1 cellular context compared by ENCODE assay signal in the genomic region with DNA sequence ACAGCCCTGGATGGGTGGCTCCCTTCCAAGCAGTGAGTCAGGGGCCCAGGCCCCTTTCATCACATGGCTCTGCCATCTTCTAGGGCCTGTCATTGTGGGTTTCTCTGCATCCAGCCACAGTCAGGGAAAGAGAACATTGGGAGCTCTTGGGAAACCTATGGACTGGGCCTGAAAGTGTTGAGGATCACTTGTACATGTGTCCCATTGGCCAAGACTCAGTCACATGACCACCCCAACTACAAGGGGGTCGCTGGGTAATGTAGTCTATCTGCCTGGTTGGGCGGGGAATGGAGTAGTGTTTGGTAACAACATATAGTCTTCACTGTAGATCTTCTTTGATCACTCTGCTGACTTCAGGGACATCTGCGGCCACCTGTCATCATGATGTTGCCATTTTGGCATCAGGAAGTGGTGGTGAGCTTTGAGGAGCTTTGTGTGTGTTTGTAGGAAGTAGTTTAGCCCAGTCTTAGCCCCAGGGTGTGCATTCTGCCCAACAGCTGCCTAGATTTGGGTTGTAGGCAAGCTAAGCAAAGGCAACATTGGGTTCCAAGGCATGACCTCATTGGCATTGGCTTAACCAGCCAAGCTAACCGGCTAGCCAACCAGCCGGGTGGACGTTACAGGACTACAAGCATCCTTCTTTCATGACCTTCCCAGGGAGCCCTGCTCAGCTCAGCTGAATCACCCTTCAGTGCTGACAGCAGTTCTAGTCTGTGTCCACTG.
A peak's percentile ranks its signal among the peaks of the same experiment; 100 is the strongest.
TF ChIP-seq lines count a peak whose summit lies in the region.

No MANE protein-coding gene starts in this region.

TF ChIP-seq in H1, 55 proteins besides CTCF, POLR2A, EP300 and RAD21:
- TF ChIP-seq USF2 (IDR thresholded peaks at IDR 0.05; ENCODE audit: low read length), result peak; percentile 83
- TF ChIP-seq FOSL1 (IDR thresholded peaks at IDR 0.05; ENCODE audit: insufficient read depth, low read depth, low read length), result no peak
- peak; percentile 48 for TF ChIP-seq SIX5 (IDR thresholded peaks at IDR 0.05; ENCODE audit: low read depth, low read length)
- TF ChIP-seq SP1 (IDR thresholded peaks at IDR 0.05; ENCODE audit: low read depth, low read length), result no peak
- TF ChIP-seq CHD1 (IDR thresholded peaks at IDR 0.05; ENCODE audit: low read depth, low read length), result no peak
- no peak for TF ChIP-seq TBP (IDR thresholded peaks at IDR 0.05; ENCODE audit: low read depth, low read length)
- TF ChIP-seq EGR1 (IDR thresholded peaks at IDR 0.05; ENCODE audit: borderline replicate concordance, low read depth, low read length), result no peak
- TF ChIP-seq JUN (IDR thresholded peaks at IDR 0.05; ENCODE audit: low read depth, low read length), result no peak
- TF ChIP-seq YY1 (IDR thresholded peaks at IDR 0.05; ENCODE audit: low read depth, low read length), result no peak
- TF ChIP-seq CREB1 (IDR thresholded peaks at IDR 0.05), result no peak
- no peak for TF ChIP-seq BACH1 (IDR thresholded peaks at IDR 0.05; ENCODE audit: low read length)
- TF ChIP-seq TAF1 (IDR thresholded peaks at IDR 0.05; ENCODE audit: low read depth, low read length), result no peak
